In the genomic region with DNA sequence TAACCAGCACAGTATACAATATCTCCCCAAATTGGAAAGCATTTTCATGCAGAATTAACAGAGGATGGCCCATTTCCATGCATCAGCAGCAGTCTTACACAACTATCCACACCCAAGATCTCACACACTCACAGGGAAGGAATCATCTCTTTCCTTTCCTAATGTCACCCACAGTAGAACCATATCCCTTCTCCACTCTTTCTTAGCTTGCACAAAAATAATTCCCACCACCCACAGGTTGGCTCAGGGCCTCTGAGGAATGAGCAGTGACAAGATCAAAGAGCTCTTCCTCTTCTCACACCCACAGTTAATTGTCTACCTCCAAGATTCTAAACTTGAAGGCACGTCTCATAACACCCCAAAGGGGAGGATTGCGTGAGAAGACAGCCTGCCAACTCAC, we compare ENCODE assay signal across 20 cellular contexts.
DNase-seq lines count a peak whose midpoint lies in the region; ATAC-seq, FAIRE-seq and TF ChIP-seq lines count a peak whose summit lies in the region.
"Had no signal": no experiment of that assay in that cellular context is flagged by ENCODE, and none has a peak within 500 bp of the region (broad histone marks: within the 10 kb centered on the region; RNA-seq: fewer than 3 reads in every experiment).

No MANE protein-coding gene starts in this region.

- CTCF ChIA-PET in MCF 10A (lab: Yijun Ruan, JAX) (interaction anchor here (0.9 kb wide), 1 partner anchor 37 kb away, joined by 5 read pairs; no protein-coding TSS in a partner anchor), endothelial cell of umbilical vein (lab: Charles Lee) (no interaction called here)

- no peaks in the 10 kb centered on the region for H3K4me1 ChIP-seq in breast epithelium
- peaks cover 11% of the 10 kb centered on the region for H3K4me1 ChIP-seq in endothelial cell of umbilical vein (ENCODE audit: control insufficient read depth, extremely low read depth, insufficient read depth, low read length)
- peaks cover 33% of the 10 kb centered on the region for H3K4me1 ChIP-seq in foreskin keratinocyte

- ATAC-seq in foreskin keratinocyte (peak; percentile 6), GM18505 (IDR thresholded peaks at IDR 0.05; ENCODE audit: unreplicated experiment) (no peak)
- ATAC-seq in stimulated activated effector memory CD8-positive, alpha-beta T cell treated with anti-CD3 and anti-CD28 coated beads, Interleukin-12 subunit alpha, Interleukin-12 subunit beta, amount 100 ng/mL, for 72 hours: no peak

- H3K4me1 Mint-ChIP-seq in MCF 10A (ENCODE audit: insufficient read depth, unreplicated experiment): peaks cover 27% of the 10 kb centered on the region
- H3K4me1 Mint-ChIP-seq in stimulated activated effector memory CD8-positive, alpha-beta T cell treated with anti-CD3 and anti-CD28 coated beads, Interleukin-12 subunit alpha, Interleukin-12 subunit beta, amount 100 ng/mL, for 72 hours: no peaks in the 10 kb centered on the region

- no peaks in the 10 kb centered on the region for H3K9me1 ChIP-seq in endothelial cell of umbilical vein (replicated peaks; ENCODE audit: control insufficient read depth, extremely low read depth, insufficient read depth, low read length)

- POLR2A ChIA-PET in MCF 10A (lab: Yijun Ruan, JAX) (interaction anchor here (0.5 to 1.4 kb wide), 5 partner anchors 9 to 684 kb away, joined by 3 to 4 read pairs (median 3); no protein-coding TSS in a partner anchor), endothelial cell of umbilical vein (lab: Charles Lee) (no interaction called here)

- H3K27me3 ChIP-seq in breast epithelium (no peaks in the 10 kb centered on the region), endothelial cell of umbilical vein (ENCODE audit: control insufficient read depth in 2 of 2, insufficient read depth in 2 of 2, low read length in 2 of 2) (no peaks in the 10 kb centered on the region), foreskin keratinocyte (no peaks in the 10 kb centered on the region)

- H3K9ac ChIP-seq in endothelial cell of umbilical vein (replicated peaks; ENCODE audit: extremely low read depth, insufficient read depth, low read length): no peak overlapping the region

- no peak overlapping the region for H3K4me2 ChIP-seq in endothelial cell of umbilical vein (ENCODE audit: insufficient read depth, low read length)

- H3K36me3 ChIP-seq in breast epithelium (no peaks in the 10 kb centered on the region), endothelial cell of umbilical vein (ENCODE audit: control insufficient read depth in 2 of 2, extremely low read depth in 1 of 2, insufficient read depth in 2 of 2, low read length in 2 of 2) (no peaks in the 10 kb centered on the region)

- no peaks in the 10 kb centered on the region for H3K79me2 ChIP-seq in endothelial cell of umbilical vein (ENCODE audit: control insufficient read depth, insufficient read depth, low read length)

- no peak overlapping the region for H3K4me3 ChIP-seq in breast epithelium
- H3K4me3 ChIP-seq in endothelial cell of umbilical vein (replicated peaks in 1 of 3; ENCODE audit: insufficient read depth in 1 of 3, low read depth in 1 of 3, low read length in 3 of 3): no peak overlapping the region

- peaks cover 11% of the 10 kb centered on the region for H3K9me3 Mint-ChIP-seq in MCF 10A (ENCODE audit: unreplicated experiment)
- H3K9me3 Mint-ChIP-seq in stimulated activated effector memory CD8-positive, alpha-beta T cell treated with anti-CD3 and anti-CD28 coated beads, Interleukin-12 subunit alpha, Interleukin-12 subunit beta, amount 100 ng/mL, for 72 hours: peaks cover 8% of the 10 kb centered on the region

- peak overlapping the region; percentile 91 for H3K27ac Mint-ChIP-seq in MCF 10A (ENCODE audit: low read depth, unreplicated experiment)
- H3K27ac Mint-ChIP-seq in stimulated activated effector memory CD8-positive, alpha-beta T cell treated with anti-CD3 and anti-CD28 coated beads, Interleukin-12 subunit alpha, Interleukin-12 subunit beta, amount 100 ng/mL, for 72 hours: no peak overlapping the region
- H3K27ac Mint-ChIP-seq: CD4-positive, alpha-beta T cell had no signal

- no peaks in the 10 kb centered on the region for H3K27me3 Mint-ChIP-seq in MCF 10A (ENCODE audit: insufficient read depth, unreplicated experiment)
- H3K27me3 Mint-ChIP-seq: CD4-positive, alpha-beta T cell had no signal

- H3K27ac ChIP-seq in breast epithelium: no peak overlapping the region
- no peak overlapping the region for H3K27ac ChIP-seq in endothelial cell of umbilical vein (ENCODE audit: insufficient read depth, low read depth, low read length)
- H3K27ac ChIP-seq in foreskin keratinocyte: peak overlapping the region; percentile 98
- H3K27ac ChIP-seq: 22Rv1, RWPE1 had no signal

- H4K20me1 ChIP-seq in endothelial cell of umbilical vein (replicated peaks; ENCODE audit: control insufficient read depth, extremely low read depth, insufficient read depth, low read length): no peaks in the 10 kb centered on the region

- peak overlapping the region; percentile 66 for H3K4me3 Mint-ChIP-seq in MCF 10A (ENCODE audit: unreplicated experiment)
- H3K4me3 Mint-ChIP-seq in stimulated activated effector memory CD8-positive, alpha-beta T cell treated with anti-CD3 and anti-CD28 coated beads, Interleukin-12 subunit alpha, Interleukin-12 subunit beta, amount 100 ng/mL, for 72 hours: no peak overlapping the region
- H3K4me3 Mint-ChIP-seq: CD4-positive, alpha-beta T cell had no signal

- DNase-seq in MCF 10A (ENCODE audit: unreplicated experiment) (peak; percentile 50), breast epithelium (ENCODE audit: low spot score in 2 of 2) (no peak), endothelial cell of umbilical vein (ENCODE audit: low read depth, low spot score) (no peak), foreskin keratinocyte (peak; percentile 79 to 85), kidney glomerular epithelial cell (lab: John Stamatoyannopoulos, UW) (no peak)
- no peak for DNase-seq in stimulated activated effector memory CD8-positive, alpha-beta T cell treated with anti-CD3 and anti-CD28 coated beads, Interleukin-12 subunit alpha, Interleukin-12 subunit beta, amount 100 ng/mL, for 72 hours (ENCODE audit: low spot score in 2 of 2)
- no peak for DNase-seq in activated CD4-positive, alpha-beta T cell treated with anti-CD3 and anti-CD28 coated beads, Interleukin-2, amount 50 U/mL, for 4 hours
- DNase-seq: CD4-positive, alpha-beta T cell; DMS153; EL; KBM-7; NCI-H1694 treated with DMSO at 0.1 percent for 48 hours; NCI-H510A treated with DMSO at 0.1 percent for 48 hours; NCI-H82 had no signal

- dilution Hi-C loops in endothelial cell of umbilical vein (cut with MboI; ENCODE audit: extremely low pct_ligation_motif_present, low sequenced_read_pairs): no loop called here

- H2AFZ ChIP-seq in endothelial cell of umbilical vein (ENCODE audit: low read depth, low read length): peak overlapping the region; percentile 32

- no peak for FAIRE-seq in endothelial cell of umbilical vein (lab: Jason Lieb, UNC)
- FAIRE-seq: GM12891, GM18507, H1 had no signal

- H3K9me3 ChIP-seq in breast epithelium (peaks cover 9 to 11% of the 10 kb centered on the region in 2 donors), endothelial cell of umbilical vein (replicated peaks; ENCODE audit: control insufficient read depth, insufficient read depth, low read length) (no peaks in the 10 kb centered on the region)

- H3K36me3 Mint-ChIP-seq in MCF 10A (ENCODE audit: insufficient read depth, unreplicated experiment): no peaks in the 10 kb centered on the region
- no peaks in the 10 kb centered on the region for H3K36me3 Mint-ChIP-seq in stimulated activated effector memory CD8-positive, alpha-beta T cell treated with anti-CD3 and anti-CD28 coated beads, Interleukin-12 subunit alpha, Interleukin-12 subunit beta, amount 100 ng/mL, for 72 hours

- TF ChIP-seq CTCF in MCF 10A (IDR thresholded peaks at IDR 0.05; ENCODE audit: unreplicated experiment): no peak
- TF ChIP-seq CTCF in breast epithelium (IDR thresholded peaks at IDR 0.05): no peak
- no peak for TF ChIP-seq CTCF in endothelial cell of umbilical vein (IDR thresholded peaks at IDR 0.05; ENCODE audit: extremely low read depth in 1 of 2, insufficient read depth in 1 of 2, low read depth in 1 of 2, low read length in 2 of 2)
- no peak for TF ChIP-seq CTCF in foreskin keratinocyte (conservative IDR thresholded peaks at IDR 0.05)

- BruUV-seq in MCF 10A (replicated peaks; lab: Mats Ljungman, UMichigan): no TSS peak
- BruUV-seq in endothelial cell of umbilical vein (replicated peaks; lab: Mats Ljungman, UMichigan): no TSS peak

- intact Hi-C loops in MCF 10A (cut with micrococcal nuclease) (no loop called here), breast epithelium (cut with DNase I; ENCODE audit: low total_unique reads) (no loop called here), endothelial cell of umbilical vein (cut with micrococcal nuclease) (no loop called here)

- no peak for TF ChIP-seq POLR2A in breast epithelium (IDR thresholded peaks at IDR 0.05)
- no peak for TF ChIP-seq POLR2A in endothelial cell of umbilical vein (IDR thresholded peaks at IDR 0.05; ENCODE audit: low read depth, low read length)
- no peak for TF ChIP-seq POLR2A in GM18505 (IDR thresholded peaks at IDR 0.05; ENCODE audit: borderline replicate concordance, extremely low read depth, insufficient read depth, insufficient read length)

TF ChIP-seq in endothelial cell of umbilical vein, 7 proteins besides CTCF, POLR2A, EP300 and RAD21:
- no peak for TF ChIP-seq GATA2 (IDR thresholded peaks at IDR 0.05; ENCODE audit: insufficient read depth, insufficient read length, low read depth, low read length)
- no peak for TF ChIP-seq FOS (IDR thresholded peaks at IDR 0.05; ENCODE audit: borderline replicate concordance, insufficient read depth, low read length)
- TF ChIP-seq POLR2AphosphoS5 (IDR thresholded peaks at IDR 0.05; ENCODE audit: insufficient read depth, low read depth, low read length): no peak
- no peak for TF ChIP-seq MYC (IDR thresholded peaks at IDR 0.05; ENCODE audit: low read depth, low read length)
- no peak for TF ChIP-seq JUN (IDR thresholded peaks at IDR 0.05; ENCODE audit: borderline replicate concordance, insufficient read depth, insufficient read length, low read depth)
- TF ChIP-seq EZH2 (IDR thresholded peaks at IDR 0.05; ENCODE audit: borderline replicate concordance, low read depth, low read length, severe bottlenecking): no peak
- TF ChIP-seq, protein P1, sequence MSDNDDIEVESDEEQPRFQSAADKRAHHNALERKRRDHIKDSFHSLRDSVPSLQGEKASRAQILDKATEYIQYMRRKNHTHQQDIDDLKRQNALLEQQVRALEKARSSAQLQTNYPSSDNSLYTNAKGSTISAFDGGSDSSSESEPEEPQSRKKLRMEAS (IDR thresholded peaks at IDR 0.05; ENCODE audit: insufficient read depth, insufficient read length): no peak

Comparison
In these comparisons a context has a peak if more than half of its experiments do, and no peak if none do; other contexts are left out.
1. DNase-seq: peak in MCF 10A (single experiment) and foreskin keratinocyte (2 of 2); none in breast epithelium (0 of 2), endothelial cell of umbilical vein (single experiment), kidney glomerular epithelial cell (single experiment), stimulated activated effector memory CD8-positive, alpha-beta T cell treated with anti-CD3 and anti-CD28 coated beads, Interleukin-12 subunit alpha, Interleukin-12 subunit beta, amount 100 ng/mL, for 72 hours (0 of 2) and activated CD4-positive, alpha-beta T cell treated with anti-CD3 and anti-CD28 coated beads, Interleukin-2, amount 50 U/mL, for 4 hours (0 of 2).